ENCODE assay signal across 3 cellular contexts in genomic region chr17:64036198-64036922, GRCh38.
TF ChIP-seq lines count a peak whose summit lies in the region.

No MANE protein-coding gene starts in this region.

TF ChIP-seq in HEK293, 187 proteins besides CTCF, POLR2A, EP300 and RAD21:
- TF ChIP-seq PRDM4 (tag by site-specific recombination; IDR thresholded peaks at IDR 0.05) (peak; percentile 91), MEIS1 (CRISPR knock-in tag; IDR thresholded peaks at IDR 0.05; ENCODE audit: borderline replicate concordance) (no peak), EGR2 (tag by site-specific recombination; IDR thresholded peaks at IDR 0.05; ENCODE audit: low read depth) (no peak), ZFP37 (tag by site-specific recombination; IDR thresholded peaks at IDR 0.05) (no peak), ZNF19 (tag by site-specific recombination; IDR thresholded peaks at IDR 0.05; ENCODE audit: low read depth) (no peak), ZNF341 (tag by site-specific recombination; IDR thresholded peaks at IDR 0.05; ENCODE audit: low read depth) (no peak)
TF ChIP-seq in HEK293: peak in this region for 1.

TF ChIP-seq in HepG2, 621 proteins besides CTCF, POLR2A, EP300 and RAD21:
- peak; percentile 62; the same call in 1 of the 2 replicates for TF ChIP-seq PRDM4 (CRISPR knock-in tag; IDR thresholded peaks at IDR 0.05; ENCODE audit: borderline replicate concordance)
- TF ChIP-seq ZSCAN22 (CRISPR knock-in tag; IDR thresholded peaks at IDR 0.05) = no peak
- TF ChIP-seq TOPORS (CRISPR knock-in tag; IDR thresholded peaks at IDR 0.05) = 0 out of 2 replicates have a peak, but pooled peaks have one; percentile 23
- TF ChIP-seq GATAD2A (CRISPR knock-in tag; IDR thresholded peaks at IDR 0.05) = no peak

TF ChIP-seq in GM12891, 5 proteins besides CTCF, POLR2A, EP300 and RAD21:
- TF ChIP-seq TAF1 (IDR thresholded peaks at IDR 0.05; ENCODE audit: low read depth, low read length) = no peak
- no peak for TF ChIP-seq POU2F2 (IDR thresholded peaks at IDR 0.05; ENCODE audit: low read depth, low read length)
- TF ChIP-seq PAX5 (IDR thresholded peaks at IDR 0.05; ENCODE audit: insufficient read depth, low read length, severe bottlenecking) = no peak
- TF ChIP-seq SPI1 (IDR thresholded peaks at IDR 0.05; ENCODE audit: low read depth, low read length) = no peak
- no peak for TF ChIP-seq POLR2AphosphoS5 (IDR thresholded peaks at IDR 0.05; ENCODE audit: low read depth, low read length)
